In genomic region chr6:161508341-161508740, GRCh38 we compare ENCODE assay signal across 8 cellular contexts.
"Had no signal": no experiment of that assay in that cellular context is flagged by ENCODE, and none has a peak within 500 bp of the region (broad histone marks: within the 10 kb centered on the region; RNA-seq: fewer than 3 reads in every experiment).

No MANE protein-coding gene starts in this region.

- H2AFZ ChIP-seq: GM23248, GM23338 had no signal

- H3K9ac ChIP-seq: GM23248 had no signal

- H3K9me3 ChIP-seq: HAP-1 had no signal

- H3K27ac Mint-ChIP-seq: GM23338, H9, HFFc6 had no signal

- H3K4me2 ChIP-seq: GM23338 had no signal

- H3K36me3 ChIP-seq: HAP-1 had no signal

- H3K4me3 ChIP-seq: GM23248, GM23338, HAP-1 had no signal

- H3K4me1 ChIP-seq: HAP-1 had no signal

- H3K4me1 Mint-ChIP-seq: GM23338, H9 had no signal

- DNase-seq: GM23248, GOT3, H7, H9, HCEC 1CT, HFFc6 had no signal

- H3K4me3 Mint-ChIP-seq: GM23338, H9, HFFc6 had no signal

- H3K9me3 Mint-ChIP-seq: GM23338, H9 had no signal

- H3K27ac ChIP-seq: GM23248 had no signal
